19 cellular contexts compared by ENCODE assay signal in genomic region chr3:13234155-13234505, GRCh38.
A peak's percentile ranks its signal among the peaks of the same experiment; 100 is the strongest.
DNase-seq lines count a peak whose midpoint lies in the region; ATAC-seq and TF ChIP-seq lines count a peak whose summit lies in the region.
"Had no signal": no experiment of that assay in that cellular context is flagged by ENCODE, and none has a peak within 500 bp of the region (broad histone marks: within the 10 kb centered on the region; RNA-seq: fewer than 3 reads in every experiment).

No MANE protein-coding gene starts in this region.

- peak overlapping the region; percentile 46 for H3K4me3 Mint-ChIP-seq in activated CD4-positive, alpha-beta memory T cell treated with anti-CD3 and anti-CD28 coated beads, Interleukin-2, amount 10 ng/mL, durations not matched to agents 7 days and 5 days
- H3K4me3 Mint-ChIP-seq in activated CD4-positive, alpha-beta memory T cell treated with anti-CD3 and anti-CD28 coated beads for 36 hours, result no peak overlapping the region
- H3K4me3 Mint-ChIP-seq in activated naive CD8-positive, alpha-beta T cell treated with anti-CD3 and anti-CD28 coated beads, Interleukin-2, amount 10 ng/mL, durations not matched to agents 7 days and 5 days, result peak overlapping the region; percentile 59
- peak overlapping the region in 9 of 10 donors; percentile 13 to 75 (median 60) for H3K4me3 Mint-ChIP-seq in naive thymus-derived CD8-positive, alpha-beta T cell

- no peak overlapping the region for H3K4me3 ChIP-seq in HEK293 (ENCODE audit: low read depth, low read length)

- H3K4me1 Mint-ChIP-seq in activated CD4-positive, alpha-beta memory T cell treated with anti-CD3 and anti-CD28 coated beads, Interleukin-2, amount 10 ng/mL, durations not matched to agents 7 days and 5 days, result peaks cover 42% of the 10 kb centered on the region
- H3K4me1 Mint-ChIP-seq in activated CD4-positive, alpha-beta memory T cell treated with anti-CD3 and anti-CD28 coated beads for 36 hours (ENCODE audit: low read depth), result peaks cover 20% of the 10 kb centered on the region
- H3K4me1 Mint-ChIP-seq in activated naive CD8-positive, alpha-beta T cell treated with anti-CD3 and anti-CD28 coated beads, Interleukin-2, amount 10 ng/mL, durations not matched to agents 7 days and 5 days, result peaks cover 23% of the 10 kb centered on the region
- H3K4me1 Mint-ChIP-seq in naive thymus-derived CD8-positive, alpha-beta T cell, result peaks cover 15 to 36% (median 28%) of the 10 kb centered on the region in 4 donors

- no peaks in the 10 kb centered on the region for H3K9me3 Mint-ChIP-seq in activated CD4-positive, alpha-beta memory T cell treated with anti-CD3 and anti-CD28 coated beads, Interleukin-2, amount 10 ng/mL, durations not matched to agents 7 days and 5 days
- H3K9me3 Mint-ChIP-seq in activated CD4-positive, alpha-beta memory T cell treated with anti-CD3 and anti-CD28 coated beads for 36 hours, result no peaks in the 10 kb centered on the region
- no peaks in the 10 kb centered on the region for H3K9me3 Mint-ChIP-seq in activated naive CD8-positive, alpha-beta T cell treated with anti-CD3 and anti-CD28 coated beads, Interleukin-2, amount 10 ng/mL, durations not matched to agents 7 days and 5 days
- no peaks in the 10 kb centered on the region for H3K9me3 Mint-ChIP-seq in naive thymus-derived CD8-positive, alpha-beta T cell
- H3K9me3 Mint-ChIP-seq: CD4-positive, alpha-beta T cell had no signal

- POLR2A ChIA-PET in activated CD4-positive, alpha-beta memory T cell treated with anti-CD3 and anti-CD28 coated beads, Interleukin-2, amount 10 ng/mL, durations not matched to agents 7 days and 5 days (lab: Charles Lee), result interaction anchor here (1.3 to 1.4 kb wide), 2 partner anchors 36 to 219 kb away, joined by 3 to 6 read pairs; no protein-coding TSS in a partner anchor
- POLR2A ChIA-PET in activated CD4-positive, alpha-beta memory T cell treated with anti-CD3 and anti-CD28 coated beads for 36 hours (lab: Charles Lee), result no interaction called here
- POLR2A ChIA-PET in HEK293 (lab: Yijun Ruan, JAX), result no interaction called here
- POLR2A ChIA-PET in activated naive CD8-positive, alpha-beta T cell treated with anti-CD3 and anti-CD28 coated beads, Interleukin-2, amount 10 ng/mL, durations not matched to agents 7 days and 5 days (lab: Charles Lee), result no interaction called here
- POLR2A ChIA-PET in naive thymus-derived CD8-positive, alpha-beta T cell (lab: Charles Lee), result interaction anchor here (0.5 kb wide), 1 partner anchor 215 kb away, joined by 3 read pairs; no protein-coding TSS in a partner anchor

- H3K36me3 ChIP-seq in HEK293 (ENCODE audit: control insufficient read depth in 2 of 2, insufficient read depth in 1 of 2, low read length in 2 of 2), result no peaks in the 10 kb centered on the region
- H3K36me3 ChIP-seq: neutrophil had no signal

- peak overlapping the region; percentile 76 for H3K27ac Mint-ChIP-seq in activated CD4-positive, alpha-beta memory T cell treated with anti-CD3 and anti-CD28 coated beads, Interleukin-2, amount 10 ng/mL, durations not matched to agents 7 days and 5 days
- H3K27ac Mint-ChIP-seq in activated CD4-positive, alpha-beta memory T cell treated with anti-CD3 and anti-CD28 coated beads for 36 hours, result no peak overlapping the region
- peak overlapping the region; percentile 80 for H3K27ac Mint-ChIP-seq in activated naive CD8-positive, alpha-beta T cell treated with anti-CD3 and anti-CD28 coated beads, Interleukin-2, amount 10 ng/mL, durations not matched to agents 7 days and 5 days
- peak overlapping the region in 8 of 10 donors; percentile 32 to 88 (median 64) for H3K27ac Mint-ChIP-seq in naive thymus-derived CD8-positive, alpha-beta T cell
- H3K27ac Mint-ChIP-seq: CD4-positive, alpha-beta T cell had no signal

- H3K9me3 ChIP-seq in HEK293 (ENCODE audit: control insufficient read depth, insufficient read depth, low read depth, low read length), result no peaks in the 10 kb centered on the region
- H3K9me3 ChIP-seq: neutrophil had no signal

- peaks cover 13% of the 10 kb centered on the region for H3K27me3 Mint-ChIP-seq in activated CD4-positive, alpha-beta memory T cell treated with anti-CD3 and anti-CD28 coated beads, Interleukin-2, amount 10 ng/mL, durations not matched to agents 7 days and 5 days
- peaks cover 4% of the 10 kb centered on the region for H3K27me3 Mint-ChIP-seq in activated CD4-positive, alpha-beta memory T cell treated with anti-CD3 and anti-CD28 coated beads for 36 hours
- H3K27me3 Mint-ChIP-seq in activated naive CD8-positive, alpha-beta T cell treated with anti-CD3 and anti-CD28 coated beads, Interleukin-2, amount 10 ng/mL, durations not matched to agents 7 days and 5 days, result peaks cover 23% of the 10 kb centered on the region
- peaks cover 0 to 16% (median 11%) of the 10 kb centered on the region in 5 donors for H3K27me3 Mint-ChIP-seq in naive thymus-derived CD8-positive, alpha-beta T cell

- TF ChIP-seq CTCF in HEK293 (tag by site-specific recombination; IDR thresholded peaks at IDR 0.05), result no peak

- intact Hi-C loops in activated CD4-positive, alpha-beta memory T cell treated with anti-CD3 and anti-CD28 coated beads for 36 hours (cut with micrococcal nuclease), result loop anchor here (10.0 kb wide), 1 partner anchor 139 kb away; no protein-coding TSS in a partner anchor

- no peaks in the 10 kb centered on the region for H3K36me3 Mint-ChIP-seq in activated CD4-positive, alpha-beta memory T cell treated with anti-CD3 and anti-CD28 coated beads, Interleukin-2, amount 10 ng/mL, durations not matched to agents 7 days and 5 days (ENCODE audit: low read depth)
- no peaks in the 10 kb centered on the region for H3K36me3 Mint-ChIP-seq in activated CD4-positive, alpha-beta memory T cell treated with anti-CD3 and anti-CD28 coated beads for 36 hours
- no peaks in the 10 kb centered on the region for H3K36me3 Mint-ChIP-seq in activated naive CD8-positive, alpha-beta T cell treated with anti-CD3 and anti-CD28 coated beads, Interleukin-2, amount 10 ng/mL, durations not matched to agents 7 days and 5 days
- H3K36me3 Mint-ChIP-seq in naive thymus-derived CD8-positive, alpha-beta T cell, result no peaks in the 10 kb centered on the region

- DNase-seq in activated CD4-positive, alpha-beta memory T cell treated with anti-CD3 and anti-CD28 coated beads, Interleukin-2, amount 10 ng/mL, durations not matched to agents 7 days and 5 days, result no peak
- no peak for DNase-seq in activated CD4-positive, alpha-beta memory T cell treated with anti-CD3 and anti-CD28 coated beads for 36 hours
- no peak for DNase-seq in activated naive CD8-positive, alpha-beta T cell treated with anti-CD3 and anti-CD28 coated beads, Interleukin-2, amount 10 ng/mL, durations not matched to agents 7 days and 5 days
- peak in 1 of 10 donors; percentile 48 for DNase-seq in naive thymus-derived CD8-positive, alpha-beta T cell
- no peak for DNase-seq in caudate nucleus (lab: John Stamatoyannopoulos, UW)
- DNase-seq in stimulated activated naive CD4-positive, alpha-beta T cell (lab: John Stamatoyannopoulos, UW), result no peak
- DNase-seq: activated T-cell treated with anti-CD3 and anti-CD28 coated beads, Interleukin-2, amount 50 U/mL, for 1 hour; CD4-positive, alpha-beta T cell; EL; KG1; mammary epithelial cell; NCI-H1105; NCI-H2171; NCI-H774; retina; SW 1271 had no signal

- CTCF ChIA-PET in activated CD4-positive, alpha-beta memory T cell treated with anti-CD3 and anti-CD28 coated beads, Interleukin-2, amount 10 ng/mL, durations not matched to agents 7 days and 5 days (lab: Charles Lee), result interaction anchor here (0.7 to 1.0 kb wide), 2 partner anchors 142 to 218 kb away, joined by 3 to 5 read pairs; no protein-coding TSS in a partner anchor
- CTCF ChIA-PET in activated CD4-positive, alpha-beta memory T cell treated with anti-CD3 and anti-CD28 coated beads for 36 hours (lab: Charles Lee), result interaction anchor here (2.9 kb wide), 1 partner anchor 142 kb away, joined by 11 read pairs; no protein-coding TSS in a partner anchor
- CTCF ChIA-PET in HEK293 (lab: Yijun Ruan, JAX), result interaction anchor here (0.7 kb wide), 1 partner anchor 121 kb away, joined by 3 read pairs; no protein-coding TSS in a partner anchor

- no peak overlapping the region for H3K27ac ChIP-seq in HEK293 (ENCODE audit: extremely low read depth, low read depth, low read length)
- no peak overlapping the region for H3K27ac ChIP-seq in caudate nucleus (ENCODE audit: low read depth, low read length)
- H3K27ac ChIP-seq: neutrophil had no signal

- H3K4me1 ChIP-seq in HEK293 (ENCODE audit: control insufficient read depth, insufficient read depth, low read length), result peaks cover 12% of the 10 kb centered on the region

- ATAC-seq in activated naive CD8-positive, alpha-beta T cell treated with anti-CD3 and anti-CD28 coated beads, Interleukin-2, amount 10 ng/mL, durations not matched to agents 7 days and 5 days (ENCODE audit: low read depth), result no peak
- ATAC-seq in naive thymus-derived CD8-positive, alpha-beta T cell, result peak in 1 of 2 donors; percentile 36
- no peak for ATAC-seq in HG02763 (IDR thresholded peaks at IDR 0.05; ENCODE audit: unreplicated experiment)

TF ChIP-seq in HEK293, 187 proteins besides CTCF, POLR2A, EP300 and RAD21 (continues in another document):
- TF ChIP-seq ZFP41 (tag by site-specific recombination; IDR thresholded peaks at IDR 0.05; ENCODE audit: borderline replicate concordance) (no peak), ZSCAN4 (tag by site-specific recombination; IDR thresholded peaks at IDR 0.05) (no peak), ZNF416 (tag by site-specific recombination; IDR thresholded peaks at IDR 0.05) (no peak), ZFHX2 (tag by site-specific recombination; conservative IDR thresholded peaks at IDR 0.05) (peak; percentile 96), MZF1 (tag by site-specific recombination; IDR thresholded peaks at IDR 0.05; ENCODE audit: borderline replicate concordance) (no peak), EGR2 (tag by site-specific recombination; IDR thresholded peaks at IDR 0.05; ENCODE audit: low read depth) (peak; percentile 97)

Comparison
In these comparisons a context has a peak if more than half of its experiments do, and no peak if none do; other contexts are left out.
1. POLR2A ChIA-PET loops: an anchor here in activated CD4-positive, alpha-beta memory T cell treated with anti-CD3 and anti-CD28 coated beads, Interleukin-2, amount 10 ng/mL, durations not matched to agents 7 days and 5 days (1.3 to 1.4 kb wide) and naive thymus-derived CD8-positive, alpha-beta T cell (0.5 kb wide); none called in activated CD4-positive, alpha-beta memory T cell treated with anti-CD3 and anti-CD28 coated beads for 36 hours, HEK293 and activated naive CD8-positive, alpha-beta T cell treated with anti-CD3 and anti-CD28 coated beads, Interleukin-2, amount 10 ng/mL, durations not matched to agents 7 days and 5 days.